ENCODE assay signal across 8 cellular contexts in genomic region chr14:64337901-64338615, GRCh38. TPM values are rescaled to one million over a fixed set of nuclear protein-coding genes. Genes with fewer than 3 reads are reported as not detected.
A peak's percentile ranks its signal among the peaks of the same experiment; 100 is the strongest.
DNase-seq lines count a peak whose midpoint lies in the region; FAIRE-seq and TF ChIP-seq lines count a peak whose summit lies in the region.

No MANE protein-coding gene starts in this region.

- H3K4me1 ChIP-seq in ACC112 (ENCODE audit: control insufficient read depth, insufficient read depth, low read length, unreplicated experiment) (peaks cover 13% of the 10 kb centered on the region), keratinocyte (ENCODE audit: control insufficient read depth, extremely low read depth, insufficient read depth, low read length) (peaks cover 13% of the 10 kb centered on the region), smooth muscle cell (ENCODE audit: low read depth) (peaks cover 12% of the 10 kb centered on the region)

- peak overlapping the region; percentile 84 for H2AFZ ChIP-seq in ACC112 (ENCODE audit: low read length, unreplicated experiment)
- peak overlapping the region; percentile 90 for H2AFZ ChIP-seq in keratinocyte (ENCODE audit: control insufficient read depth, low read length)
- peak overlapping the region; percentile 81 for H2AFZ ChIP-seq in smooth muscle cell (ENCODE audit: low read depth)

- WGBS in smooth muscle cell (ENCODE audit: low lambda C conversion rate), result under 1% methylated on average over 36 of the region's 48 CpGs

- FAIRE-seq in keratinocyte (lab: Jason Lieb, UNC), result peak; percentile 26

- TF ChIP-seq CTCF in GM10266 (IDR thresholded peaks at IDR 0.05; ENCODE audit: control insufficient read depth, insufficient read depth, low read depth, missing control alignments) (no peak), HFF-Myc (IDR thresholded peaks at IDR 0.05; ENCODE audit: low read depth, low read length, missing control alignments) (no peak), RWPE1 (conservative IDR thresholded peaks at IDR 0.05; ENCODE audit: low read depth) (0 out of 2 replicates have a peak, but pooled peaks have one; percentile 13), keratinocyte (optimal IDR thresholded peaks at IDR 0.05 in 1 of 3, IDR thresholded peaks at IDR 0.05 in 1 of 3, conservative IDR thresholded peaks at IDR 0.05 in 1 of 3; ENCODE audit: extremely low read depth in 1 of 3, insufficient read depth in 2 of 3, low read length in 3 of 3) (peak in 1 of 3 experiments; percentile 44), smooth muscle cell (IDR thresholded peaks at IDR 0.05; ENCODE audit: borderline replicate concordance, insufficient read depth, poor library complexity, severe bottlenecking) (no peak)

- H4K20me1 ChIP-seq in keratinocyte (ENCODE audit: control insufficient read depth, extremely low read depth, insufficient read depth, low read length) (no peaks in the 10 kb centered on the region), smooth muscle cell (ENCODE audit: low read depth) (no peaks in the 10 kb centered on the region)

- H3F3A ChIP-seq in smooth muscle cell (ENCODE audit: low read depth), result no peaks in the 10 kb centered on the region

- no peaks in the 10 kb centered on the region for H3K36me3 ChIP-seq in ACC112 (ENCODE audit: insufficient read depth, low read length)
- no peaks in the 10 kb centered on the region for H3K36me3 ChIP-seq in keratinocyte (ENCODE audit: control insufficient read depth in 2 of 2, extremely low read depth in 1 of 2, insufficient read depth in 2 of 2, low read length in 2 of 2)
- H3K36me3 ChIP-seq in smooth muscle cell (ENCODE audit: low read depth), result no peaks in the 10 kb centered on the region

- dilution Hi-C loops in keratinocyte (cut with MboI; ENCODE audit: extremely low pct_ligation_motif_present, low sequenced_read_pairs), result no loop called here

- H3K4me2 ChIP-seq in keratinocyte (ENCODE audit: control insufficient read depth, extremely low read depth, insufficient read depth, low read depth, low read length), result peak overlapping the region; percentile 90
- H3K4me2 ChIP-seq in smooth muscle cell, result peak overlapping the region; percentile 92

- H3K9ac ChIP-seq in keratinocyte (ENCODE audit: control insufficient read depth, extremely low read depth, insufficient read depth, low read length) (peak overlapping the region; percentile 82), smooth muscle cell (ENCODE audit: low read depth) (peak overlapping the region; percentile 22)

- H3K9me1 ChIP-seq in keratinocyte (ENCODE audit: control insufficient read depth, extremely low read depth, insufficient read depth, low read length), result no peaks in the 10 kb centered on the region

- H3K4me3 ChIP-seq in ACC112 (ENCODE audit: low read depth, low read length) (peak overlapping the region; percentile 86), HFF-Myc (replicated peaks; ENCODE audit: low read depth, low read length) (peak overlapping the region; percentile 81), keratinocyte (ENCODE audit: control insufficient read depth in 2 of 3, extremely low read depth in 1 of 3, insufficient read depth in 2 of 3, low read depth in 1 of 3, low read length in 3 of 3) (peak overlapping the region; percentile 59 to 86 (median 82)), smooth muscle cell (peak overlapping the region; percentile 73)

- POLR2A ChIA-PET in RWPE1 (lab: Yijun Ruan, JAX; ENCODE audit: low non-redundant PET), result interaction anchor here (0.6 to 0.7 kb wide), 3 partner anchors 49 to 181 kb away, joined by 3 to 4 read pairs (median 4); no protein-coding TSS in a partner anchor

- peak overlapping the region; percentile 55 for H3K27ac ChIP-seq in ACC112 (ENCODE audit: low read depth, low read length)
- H3K27ac ChIP-seq in RWPE1, result peak overlapping the region; percentile 94
- H3K27ac ChIP-seq in caudate nucleus (ENCODE audit: low read depth, low read length), result peak overlapping the region; percentile 62
- peak overlapping the region; percentile 68 for H3K27ac ChIP-seq in keratinocyte (ENCODE audit: control insufficient read depth, insufficient read depth, low read length)
- peak overlapping the region; percentile 11 for H3K27ac ChIP-seq in smooth muscle cell (ENCODE audit: low read depth)

- DNase-seq in GM10266 (ENCODE audit: extremely low spot score) (peak; percentile 29), HFF-Myc (ENCODE audit: extremely low read depth, low read depth) (peak; percentile 25), M059J (ENCODE audit: low read depth) (peak; percentile 77), RWPE1 (ENCODE audit: low spot score) (peak; percentile 46), caudate nucleus (lab: John Stamatoyannopoulos, UW) (peak in 50 of 61 donors; percentile 10 to 71 (median 49)), keratinocyte (ENCODE audit: low read depth, low spot score) (no peak), smooth muscle cell (lab: John Stamatoyannopoulos, UW; ENCODE audit: unreplicated experiment) (peak; percentile 56)

- CTCF ChIA-PET in RWPE1 (lab: Yijun Ruan, JAX), result interaction anchor here (0.5 to 2.3 kb wide), 6 partner anchors 15 to 769 kb away, joined by 3 to 5 read pairs (median 4); no protein-coding TSS in a partner anchor

- H3K27me3 ChIP-seq in ACC112 (ENCODE audit: insufficient read depth, low read length), result no peaks in the 10 kb centered on the region
- no peaks in the 10 kb centered on the region for H3K27me3 ChIP-seq in keratinocyte (ENCODE audit: control insufficient read depth, extremely low read depth, insufficient read depth, low read length)
- no peaks in the 10 kb centered on the region for H3K27me3 ChIP-seq in smooth muscle cell (ENCODE audit: low read depth)

- H3K9me3 ChIP-seq in keratinocyte (ENCODE audit: control insufficient read depth, low read depth, low read length), result no peaks in the 10 kb centered on the region
- no peaks in the 10 kb centered on the region for H3K9me3 ChIP-seq in smooth muscle cell (replicated peaks; ENCODE audit: low read depth)

- H3K79me2 ChIP-seq in ACC112 (ENCODE audit: control insufficient read depth, insufficient read depth, low read length, unreplicated experiment) (no peaks in the 10 kb centered on the region), keratinocyte (ENCODE audit: control insufficient read depth, insufficient read depth, low read length) (peaks cover 2% of the 10 kb centered on the region), smooth muscle cell (ENCODE audit: low read depth) (no peaks in the 10 kb centered on the region)

RNA-seq across cellular contexts. Expression of gene ESR2, which starts 43.9 kb away (rescaled TPM):
- total RNA-seq in M059J (2014; rRNA removed; shearing (Covaris generic)), result not detected in 2 replicates
- 0.02 to 0.06 TPM (median 0.03 TPM) in 3 replicates for polyA plus RNA-seq in keratinocyte
- polyA plus RNA-seq in keratinocyte (2011; ENCODE audit: low read depth), result 0.09 TPM
- polyA plus RNA-seq in keratinocyte (2011; cell fraction: cytosol; rRNA removed), result 0.11 TPM in 1 of 2 replicates, not detected in the other
- 0.04 and 0.13 TPM in 2 replicates for polyA plus RNA-seq in keratinocyte (2011; cell fraction: nucleus; rRNA removed)
- 0.13 and 0.25 TPM in 2 replicates for polyA plus RNA-seq in keratinocyte (2012; ENCODE audit: low replicate concordance)
- 0.20 to 0.45 TPM in 2 of 3 replicates, not detected in the other for polyA minus RNA-seq in keratinocyte
- not detected for polyA minus RNA-seq in keratinocyte (2011; cell fraction: cytosol; rRNA and poly(A)+ RNA removed)
- 0.31 TPM in 1 of 2 replicates, not detected in the other for polyA minus RNA-seq in keratinocyte (2011; cell fraction: nucleus; rRNA and poly(A)+ RNA removed)
- total RNA-seq in smooth muscle cell, result 0.13 TPM in 1 of 2 replicates, not detected in the other
- 0.12 TPM in 1 of 2 replicates, not detected in the other for polyA plus RNA-seq in smooth muscle cell

RNA-seq across cellular contexts. Expression of gene MTHFD1, which starts 50.1 kb away (rescaled TPM):
- 21.5 and 47.2 TPM in 2 replicates for total RNA-seq in M059J (2014; rRNA removed; shearing (Covaris generic))
- polyA plus RNA-seq in keratinocyte (35.5 to 74.2 TPM (median 63.2 TPM) in 3 replicates), smooth muscle cell (23.8 and 25.4 TPM in 2 replicates)
- 18.8 TPM for polyA plus RNA-seq in keratinocyte (2011; ENCODE audit: low read depth)
- polyA plus RNA-seq in keratinocyte (2011; cell fraction: cytosol; rRNA removed), result 32.2 and 36.1 TPM in 2 replicates
- 62.0 and 70.8 TPM in 2 replicates for polyA plus RNA-seq in keratinocyte (2011; cell fraction: nucleus; rRNA removed)
- 31.9 and 108 TPM in 2 replicates for polyA plus RNA-seq in keratinocyte (2012; ENCODE audit: low replicate concordance)
- 53.9 to 101 TPM (median 74.2 TPM) in 3 replicates for polyA minus RNA-seq in keratinocyte
- polyA minus RNA-seq in keratinocyte (2011; cell fraction: cytosol; rRNA and poly(A)+ RNA removed), result 77.9 TPM
- polyA minus RNA-seq in keratinocyte (2011; cell fraction: nucleus; rRNA and poly(A)+ RNA removed), result 41.5 and 71.6 TPM in 2 replicates
- total RNA-seq in smooth muscle cell, result 12.8 and 18.2 TPM in 2 replicates

Comparison
In these comparisons a context has a peak if more than half of its experiments do, and no peak if none do; other contexts are left out.
1. H3K27ac ChIP-seq: peak in every context shown above with its lines; median percentile 94 in RWPE1; 68 in keratinocyte; 62 in caudate nucleus; 55 in ACC112; 11 in smooth muscle cell.